In the genomic region with DNA sequence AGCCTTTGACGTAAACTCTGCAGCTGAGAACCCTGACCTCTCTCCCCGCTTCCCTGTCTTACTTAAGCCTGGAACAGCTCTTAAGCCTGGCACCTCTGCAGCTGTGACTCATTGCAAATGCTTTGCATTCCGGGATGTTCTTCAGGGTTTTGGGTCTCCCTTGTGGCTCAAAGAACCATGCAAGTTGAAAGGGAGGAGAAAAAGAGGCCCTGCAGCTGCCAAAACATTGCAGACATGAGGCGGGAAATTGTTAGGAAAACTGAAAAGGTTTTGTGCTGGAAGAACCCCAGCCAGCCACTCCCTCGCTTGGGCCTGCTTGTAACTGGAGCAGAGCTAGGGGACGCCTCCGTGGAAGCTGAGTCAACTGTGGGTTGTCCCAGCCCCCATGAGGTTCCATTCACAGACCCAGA, we compare ENCODE assay signal across 9 cellular contexts.
DNase-seq lines count a peak whose midpoint lies in the region; ATAC-seq and TF ChIP-seq lines count a peak whose summit lies in the region.
"Had no signal": no experiment of that assay in that cellular context is flagged by ENCODE, and none has a peak within 500 bp of the region (broad histone marks: within the 10 kb centered on the region; RNA-seq: fewer than 3 reads in every experiment).

No MANE protein-coding gene starts in this region.

- TF ChIP-seq CTCF in SK-N-SH (IDR thresholded peaks at IDR 0.05) (no peak), osteoblast (IDR thresholded peaks at IDR 0.05; ENCODE audit: extremely low read depth, low read depth, low read length) (no peak), glutamatergic neuron (IDR thresholded peaks at IDR 0.05; ENCODE audit: partially characterized antibody, unreplicated experiment) (no peak)

- H3K27me3 ChIP-seq in SK-N-SH (ENCODE audit: insufficient read depth) (no peaks in the 10 kb centered on the region), osteoblast (ENCODE audit: insufficient read depth, low read length) (no peaks in the 10 kb centered on the region)

- DNase-seq in Ammon's horn (ENCODE audit: low spot score), result peak; percentile 12
- no peak for DNase-seq in SK-N-SH
- DNase-seq in foreskin melanocyte, result peak; percentile 62
- peak; percentile 91 for DNase-seq in osteoblast (ENCODE audit: insufficient read length, low spot score, missing footprints)
- DNase-seq in glutamatergic neuron, result no peak
- DNase-seq: KG1 had no signal

- H3K4me1 ChIP-seq in SK-N-SH (ENCODE audit: control insufficient read depth in 1 of 2, insufficient read depth in 2 of 2, low read depth in 1 of 2, low read length in 1 of 2), result peaks cover 0 to 10% of the 10 kb centered on the region in 2 experiments; a peak in 2 of 4 replicates
- H3K4me1 ChIP-seq in osteoblast (ENCODE audit: insufficient read depth, low read length), result peaks cover 22% of the 10 kb centered on the region

- no peaks in the 10 kb centered on the region for H3K4me1 Mint-ChIP-seq in glutamatergic neuron (ENCODE audit: low read depth, unreplicated experiment)

- H3K9ac ChIP-seq in SK-N-SH, result no peak overlapping the region

- H3F3A ChIP-seq in SK-N-SH (replicated peaks; ENCODE audit: insufficient read depth), result peaks cover 11% of the 10 kb centered on the region

- H3K9me2 ChIP-seq in SK-N-SH, result no peaks in the 10 kb centered on the region

- H3K36me3 ChIP-seq in SK-N-SH (replicated peaks in 1 of 2; ENCODE audit: control insufficient read depth in 1 of 2, insufficient read depth in 2 of 2, low read length in 1 of 2) (no peaks in the 10 kb centered on the region), osteoblast (ENCODE audit: insufficient read depth, low read length) (no peaks in the 10 kb centered on the region)

- TF ChIP-seq RAD21 in SK-N-SH (IDR thresholded peaks at IDR 0.05; ENCODE audit: low read length), result no peak

- H2AFZ ChIP-seq in SK-N-SH (ENCODE audit: low read depth), result peak overlapping the region; percentile 68; the same call in 1 of the 2 replicates
- peak overlapping the region; percentile 55 for H2AFZ ChIP-seq in osteoblast (ENCODE audit: low read length)

- H4K20me1 ChIP-seq in SK-N-SH (ENCODE audit: insufficient read depth), result no peaks in the 10 kb centered on the region
- H4K20me1 ChIP-seq in osteoblast (ENCODE audit: insufficient read depth, low read length), result no peaks in the 10 kb centered on the region

- no peaks in the 10 kb centered on the region for H3K9me3 Mint-ChIP-seq in glutamatergic neuron (ENCODE audit: unreplicated experiment)

- POLR2A ChIA-PET in SK-N-SH (lab: Yijun Ruan, JAX), result no interaction called here

- no peak overlapping the region for H3K27ac Mint-ChIP-seq in glutamatergic neuron (ENCODE audit: unreplicated experiment)

- no peaks in the 10 kb centered on the region for H3K36me3 Mint-ChIP-seq in glutamatergic neuron (ENCODE audit: unreplicated experiment)

- TF ChIP-seq EP300 in SK-N-SH (IDR thresholded peaks at IDR 0.05; ENCODE audit: borderline replicate concordance in 1 of 2, low read depth in 1 of 2, low read length in 1 of 2), result peak in 1 of 2 experiments; percentile 58; a peak in 1 of 4 replicates

- H3K4me3 ChIP-seq in SK-N-SH (ENCODE audit: low read depth in 2 of 2, low read length in 1 of 2) (no peak overlapping the region), osteoblast (ENCODE audit: insufficient read depth, low read length) (peak overlapping the region; percentile 43)

- no peaks in the 10 kb centered on the region for H3K27me3 Mint-ChIP-seq in glutamatergic neuron (ENCODE audit: unreplicated experiment)

- H3K79me2 ChIP-seq in SK-N-SH (ENCODE audit: insufficient read depth) (no peaks in the 10 kb centered on the region), osteoblast (ENCODE audit: insufficient read depth, low read length) (no peaks in the 10 kb centered on the region)

- H3K27ac ChIP-seq in SK-N-SH (ENCODE audit: low read depth in 2 of 2, low read length in 1 of 2) (peak overlapping the region in 1 of 2 experiments; percentile 47; a peak in 3 of 4 replicates), osteoblast (ENCODE audit: low read depth, low read length) (peak overlapping the region; percentile 84)

- CTCF ChIA-PET in SK-N-SH (lab: Yijun Ruan, JAX), result interaction anchor here (1.5 kb wide), 1 partner anchor 44 kb away, joined by 4 read pairs; no protein-coding TSS in a partner anchor

- H3K4me2 ChIP-seq in SK-N-SH (peak overlapping the region; percentile 14; the same call in 1 of the 2 replicates), osteoblast (ENCODE audit: insufficient read depth, low read length) (peak overlapping the region; percentile 55)

- H3K9me3 ChIP-seq in SK-N-SH (no peaks in the 10 kb centered on the region), osteoblast (ENCODE audit: low read depth, low read length) (no peaks in the 10 kb centered on the region)

- H3K4me3 Mint-ChIP-seq in glutamatergic neuron (ENCODE audit: unreplicated experiment), result no peak overlapping the region

- WGBS in SK-N-SH (ENCODE audit: low lambda C conversion rate), result 34% methylated on average over 7 of the region's 7 CpGs

- ATAC-seq in GM18909 (IDR thresholded peaks at IDR 0.05; ENCODE audit: poor library complexity, unreplicated experiment) (no peak), GM18867 (IDR thresholded peaks at IDR 0.05; ENCODE audit: unreplicated experiment) (no peak), HG03135 (IDR thresholded peaks at IDR 0.05; ENCODE audit: unreplicated experiment) (no peak)

TF ChIP-seq in SK-N-SH, 30 proteins besides CTCF, POLR2A, EP300 and RAD21:
- TF ChIP-seq, protein P1, sequence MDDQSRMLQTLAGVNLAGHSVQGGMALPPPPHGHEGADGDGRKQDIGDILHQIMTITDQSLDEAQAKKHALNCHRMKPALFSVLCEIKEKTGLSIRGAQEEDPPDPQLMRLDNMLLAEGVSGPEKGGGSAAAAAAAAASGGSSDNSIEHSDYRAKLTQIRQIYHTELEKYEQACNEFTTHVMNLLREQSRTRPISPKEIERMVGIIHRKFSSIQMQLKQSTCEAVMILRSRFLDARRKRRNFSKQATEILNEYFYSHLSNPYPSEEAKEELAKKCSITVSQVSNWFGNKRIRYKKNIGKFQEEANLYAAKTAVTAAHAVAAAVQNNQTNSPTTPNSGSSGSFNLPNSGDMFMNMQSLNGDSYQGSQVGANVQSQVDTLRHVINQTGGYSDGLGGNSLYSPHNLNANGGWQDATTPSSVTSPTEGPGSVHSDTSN (IDR thresholded peaks at IDR 0.05), result peak; percentile 59
- no peak for TF ChIP-seq SMC3 (IDR thresholded peaks at IDR 0.05; ENCODE audit: low read depth, low read length)
- TF ChIP-seq FOXJ3 (CRISPR knock-in tag; IDR thresholded peaks at IDR 0.05), result no peak
- peak; percentile 82 for TF ChIP-seq TCF12 (IDR thresholded peaks at IDR 0.05)
- peak; percentile 69 for TF ChIP-seq NFIC (IDR thresholded peaks at IDR 0.05; ENCODE audit: borderline replicate concordance)
- TF ChIP-seq RXRA (IDR thresholded peaks at IDR 0.05; ENCODE audit: borderline replicate concordance, low read depth), result peak; percentile 62; the same call in 1 of the 2 replicates
- peak; percentile 96 for TF ChIP-seq TEAD4 (IDR thresholded peaks at IDR 0.05; ENCODE audit: borderline replicate concordance, insufficient read depth)
- TF ChIP-seq, protein P2, sequence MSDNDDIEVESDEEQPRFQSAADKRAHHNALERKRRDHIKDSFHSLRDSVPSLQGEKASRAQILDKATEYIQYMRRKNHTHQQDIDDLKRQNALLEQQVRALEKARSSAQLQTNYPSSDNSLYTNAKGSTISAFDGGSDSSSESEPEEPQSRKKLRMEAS (IDR thresholded peaks at IDR 0.05; ENCODE audit: low read depth), result 0 out of 2 replicates have a peak, but pooled peaks have one; percentile 21
- peak; percentile 77 for TF ChIP-seq JUND (IDR thresholded peaks at IDR 0.05)
- TF ChIP-seq, protein P3, sequence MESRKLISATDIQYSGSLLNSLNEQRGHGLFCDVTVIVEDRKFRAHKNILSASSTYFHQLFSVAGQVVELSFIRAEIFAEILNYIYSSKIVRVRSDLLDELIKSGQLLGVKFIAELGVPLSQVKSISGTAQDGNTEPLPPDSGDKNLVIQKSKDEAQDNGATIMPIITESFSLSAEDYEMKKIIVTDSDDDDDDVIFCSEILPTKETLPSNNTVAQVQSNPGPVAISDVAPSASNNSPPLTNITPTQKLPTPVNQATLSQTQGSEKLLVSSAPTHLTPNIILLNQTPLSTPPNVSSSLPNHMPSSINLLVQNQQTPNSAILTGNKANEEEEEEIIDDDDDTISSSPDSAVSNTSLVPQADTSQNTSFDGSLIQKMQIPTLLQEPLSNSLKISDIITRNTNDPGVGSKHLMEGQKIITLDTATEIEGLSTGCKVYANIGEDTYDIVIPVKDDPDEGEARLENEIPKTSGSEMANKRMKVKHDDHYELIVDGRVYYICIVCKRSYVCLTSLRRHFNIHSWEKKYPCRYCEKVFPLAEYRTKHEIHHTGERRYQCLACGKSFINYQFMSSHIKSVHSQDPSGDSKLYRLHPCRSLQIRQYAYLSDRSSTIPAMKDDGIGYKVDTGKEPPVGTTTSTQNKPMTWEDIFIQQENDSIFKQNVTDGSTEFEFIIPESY (IDR thresholded peaks at IDR 0.05; ENCODE audit: borderline replicate concordance, low read depth), result no peak
- peak; percentile 93 for TF ChIP-seq FOSL2 (IDR thresholded peaks at IDR 0.05; ENCODE audit: borderline replicate concordance, low read depth)

Comparison
In these comparisons a context has a peak if more than half of its experiments do, and no peak if none do; other contexts are left out.
1. DNase-seq: peak in Ammon's horn (single experiment), foreskin melanocyte (single experiment) and osteoblast (single experiment); none in SK-N-SH (single experiment) and glutamatergic neuron (single experiment).